Comparison of ENCODE assay signal across 12 cellular contexts in genomic region chr2:45554764-45555163, GRCh38. TPM values are rescaled to one million over a fixed set of nuclear protein-coding genes. Genes with fewer than 3 reads are reported as not detected.
DNase-seq lines count a peak whose midpoint lies in the region; ATAC-seq and TF ChIP-seq lines count a peak whose summit lies in the region.
"Had no signal": no experiment of that assay in that cellular context is flagged by ENCODE, and none has a peak within 500 bp of the region (broad histone marks: within the 10 kb centered on the region; RNA-seq: fewer than 3 reads in every experiment).

No MANE protein-coding gene starts in this region.

- peaks cover 51% of the 10 kb centered on the region for H3K36me3 Mint-ChIP-seq in T-helper 2 cell treated with Interferon-gamma antibody and Interleukin-4, amounts not matched to agents 5 μg/mL and 100 μg/mL, for 36 hours (ENCODE audit: low read depth)
- peaks cover 10% of the 10 kb centered on the region for H3K36me3 Mint-ChIP-seq in central memory CD8-positive, alpha-beta T cell (ENCODE audit: insufficient read depth)
- peaks cover 6% of the 10 kb centered on the region for H3K36me3 Mint-ChIP-seq in neural crest cell (ENCODE audit: low read depth)

- H3K9me3 Mint-ChIP-seq in T-helper 2 cell treated with Interferon-gamma antibody and Interleukin-4, amounts not matched to agents 5 μg/mL and 100 μg/mL, for 36 hours, result no peaks in the 10 kb centered on the region
- H3K9me3 Mint-ChIP-seq in central memory CD8-positive, alpha-beta T cell, result no peaks in the 10 kb centered on the region
- no peaks in the 10 kb centered on the region for H3K9me3 Mint-ChIP-seq in neural crest cell

- peak overlapping the region; percentile 76 for H3K27ac Mint-ChIP-seq in T-helper 2 cell treated with Interferon-gamma antibody and Interleukin-4, amounts not matched to agents 5 μg/mL and 100 μg/mL, for 36 hours
- peak overlapping the region; percentile 7 for H3K27ac Mint-ChIP-seq in central memory CD8-positive, alpha-beta T cell (ENCODE audit: low read depth)
- peak overlapping the region; percentile 43 for H3K27ac Mint-ChIP-seq in neural crest cell (ENCODE audit: unreplicated experiment)
- H3K27ac Mint-ChIP-seq: naive B cell had no signal

- peaks cover 33% of the 10 kb centered on the region for H3K4me1 Mint-ChIP-seq in T-helper 2 cell treated with Interferon-gamma antibody and Interleukin-4, amounts not matched to agents 5 μg/mL and 100 μg/mL, for 36 hours (ENCODE audit: low read depth)
- H3K4me1 Mint-ChIP-seq in central memory CD8-positive, alpha-beta T cell, result peaks cover 12% of the 10 kb centered on the region
- H3K4me1 Mint-ChIP-seq in neural crest cell, result no peaks in the 10 kb centered on the region

- no peaks in the 10 kb centered on the region for H3K27me3 Mint-ChIP-seq in T-helper 2 cell treated with Interferon-gamma antibody and Interleukin-4, amounts not matched to agents 5 μg/mL and 100 μg/mL, for 36 hours (ENCODE audit: low read depth)
- no peaks in the 10 kb centered on the region for H3K27me3 Mint-ChIP-seq in central memory CD8-positive, alpha-beta T cell
- no peaks in the 10 kb centered on the region for H3K27me3 Mint-ChIP-seq in neural crest cell (ENCODE audit: low read depth)
- H3K27me3 Mint-ChIP-seq: naive B cell had no signal

- intact Hi-C loops in posterior cingulate gyrus (cut with DNase I), result no loop called here

- no peak for TF ChIP-seq CTCF in neural crest cell (conservative IDR thresholded peaks at IDR 0.05)

- no peak overlapping the region for H3K4me3 Mint-ChIP-seq in T-helper 2 cell treated with Interferon-gamma antibody and Interleukin-4, amounts not matched to agents 5 μg/mL and 100 μg/mL, for 36 hours
- no peak overlapping the region for H3K4me3 Mint-ChIP-seq in central memory CD8-positive, alpha-beta T cell
- no peak overlapping the region for H3K4me3 Mint-ChIP-seq in neural crest cell
- H3K4me3 Mint-ChIP-seq: naive B cell had no signal

- DNase-seq in T-helper 2 cell treated with Interferon-gamma antibody and Interleukin-4, amounts not matched to agents 5 μg/mL and 100 μg/mL, for 36 hours (ENCODE audit: low spot score), result no peak
- DNase-seq in T-helper 2 cell (no peak), RPMI7951 (ENCODE audit: low read depth) (peak; percentile 7), neural crest cell (ENCODE audit: low read depth, low spot score) (no peak), posterior cingulate gyrus (no peak), HT-29 (ENCODE audit: low spot score) (no peak), GDM1 (lab: John Stamatoyannopoulos, UW) (no peak)
- DNase-seq in central memory CD8-positive, alpha-beta T cell (ENCODE audit: low spot score in 2 of 2), result no peak
- DNase-seq: 8988T, naive B cell, thyroid gland had no signal

- no peak for ATAC-seq in central memory CD8-positive, alpha-beta T cell (replicated peaks; ENCODE audit: extremely low read depth, poor library complexity, severe bottlenecking)
- ATAC-seq: sciatic nerve had no signal

RNA-seq across cellular contexts. Expression of gene SRBD1, which starts 56.3 kb away (rescaled TPM):
- total RNA-seq in RPMI7951 (2014; rRNA removed; shearing (Covaris generic)), result 13.4 and 19.7 TPM in 2 replicates
- 20.1 and 21.4 TPM in 2 replicates for total RNA-seq in neural crest cell
- 4.3 and 5.8 TPM in 2 replicates for total RNA-seq in HT-29 (2014; rRNA removed; shearing (Covaris generic))

Comparison
In these comparisons a context has a peak if more than half of its experiments do, and no peak if none do; other contexts are left out.
1. H3K27ac Mint-ChIP-seq: peak in every context shown above with its lines; median percentile 76 in T-helper 2 cell treated with Interferon-gamma antibody and Interleukin-4, amounts not matched to agents 5 μg/mL and 100 μg/mL, for 36 hours; 43 in neural crest cell; 7 in central memory CD8-positive, alpha-beta T cell.